ENCODE assay signal across 8 cellular contexts in the genomic region with DNA sequence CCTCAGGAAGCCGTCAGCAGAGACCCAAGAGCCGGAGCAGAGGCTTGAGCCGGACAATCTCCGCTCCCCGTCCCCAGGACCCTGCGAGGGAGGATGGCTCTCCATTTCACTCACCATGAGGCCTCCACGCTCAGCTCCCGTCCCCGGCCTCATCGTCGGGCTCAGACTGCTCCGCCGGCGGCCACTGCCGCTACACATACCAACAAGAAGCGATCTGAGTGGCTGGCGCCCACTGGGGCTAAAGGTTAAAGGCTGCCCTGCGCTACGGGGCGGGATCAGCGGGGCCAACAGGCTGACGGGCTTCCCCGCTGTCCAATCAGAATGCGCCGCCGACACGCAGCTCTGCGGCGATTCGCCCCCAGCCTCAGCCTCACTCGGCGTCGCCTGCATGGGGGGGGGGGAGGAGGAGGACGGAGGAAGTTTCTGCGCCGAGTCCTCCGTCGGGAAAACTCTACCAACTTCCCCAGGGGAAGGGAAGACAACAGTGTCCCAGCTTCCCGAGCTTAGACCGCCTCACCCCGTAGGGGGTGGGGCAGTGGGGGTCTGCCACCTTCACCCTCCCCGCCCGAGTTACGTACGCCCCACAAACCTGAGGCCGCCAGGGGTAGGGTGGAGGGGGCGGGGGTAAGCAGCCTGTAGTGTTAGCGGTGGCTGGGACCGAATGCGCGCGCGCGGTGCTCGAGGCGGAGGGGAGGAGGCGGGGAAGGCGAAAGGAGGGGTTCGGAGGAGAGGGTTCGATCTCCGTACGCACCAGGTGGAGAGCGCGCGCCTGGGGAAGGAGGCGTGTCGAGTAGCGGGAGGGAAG. TPM values are rescaled to one million over a fixed set of nuclear protein-coding genes. Genes with fewer than 3 reads are reported as not detected.
DNase-seq lines count a peak whose midpoint lies in the region; TF ChIP-seq lines count a peak whose summit lies in the region.

A gene (minus strand): TSS at position 220 of the 805 bp plus-strand sequence. CDS start 22 bp downstream, at position 198.

- peak within 1 kb of the TSS; percentile 52 for H3K4me2 ChIP-seq in neuronal stem cell (ENCODE audit: insufficient read depth, low read length, poor library complexity, severe bottlenecking)

- no peaks in the 10 kb centered on the region for H3K27me3 ChIP-seq in neuronal stem cell (ENCODE audit: control insufficient read depth in 3 of 3, insufficient read depth in 3 of 3, low read depth in 1 of 3, low read length in 3 of 3)

- H3K23ac ChIP-seq in neuronal stem cell (ENCODE audit: low read depth, low read length, poor library complexity), result peak within 1 kb of the TSS; percentile 99

- H3K36me3 ChIP-seq in neuronal stem cell (replicated peaks in 1 of 2; ENCODE audit: control insufficient read depth in 2 of 2, insufficient read depth in 2 of 2, low read length in 2 of 2), result peaks cover 5 to 62% of the 10 kb centered on the region in 2 donors

- H3K9ac ChIP-seq in neuronal stem cell (ENCODE audit: low read depth, low read length, poor library complexity), result peak within 1 kb of the TSS; percentile 99

- H3K4me1 ChIP-seq in neuronal stem cell (ENCODE audit: control insufficient read depth in 2 of 2, insufficient read depth in 1 of 2, low read depth in 1 of 2, low read length in 2 of 2), result peaks cover 3 to 9% of the 10 kb centered on the region in 2 donors

- peak within 1 kb of the TSS; percentile 92 to 94 for H3K4me3 ChIP-seq in neuronal stem cell (ENCODE audit: low read length in 2 of 2)

- H2BK12ac ChIP-seq in neuronal stem cell (ENCODE audit: low read length), result no peak within 1 kb of the TSS

- H4K8ac ChIP-seq in neuronal stem cell (ENCODE audit: low read depth, low read length), result peak within 1 kb of the TSS; percentile 82

- H2AFZ ChIP-seq in neuronal stem cell (ENCODE audit: low read length), result peak within 1 kb of the TSS; percentile 97

- no peak within 1 kb of the TSS for H3K4ac ChIP-seq in neuronal stem cell (ENCODE audit: low read length)

- in situ Hi-C loops in SK-MEL-5 (cut with HindIII; ENCODE audit: low pct_unique_long_range_greater_than_20kb, low sequenced_read_pairs), result no loop called here

- no peak for TF ChIP-seq CTCF in subcutaneous adipose tissue (IDR thresholded peaks at IDR 0.05; ENCODE audit: low read depth)

- H3K27ac ChIP-seq in neuronal stem cell (replicated peaks; ENCODE audit: low read length), result peak within 1 kb of the TSS; percentile 99

- H2BK120ac ChIP-seq in neuronal stem cell (ENCODE audit: low read depth, low read length), result peak within 1 kb of the TSS; percentile 24

- DNase-seq in GF-D8 (lab: John Stamatoyannopoulos, UW), result peak; percentile 93
- peak; percentile 97 for DNase-seq in HEK293T (ENCODE audit: extremely low spot score)
- DNase-seq in MV-4-11 (lab: John Stamatoyannopoulos, UW), result peak; percentile 98
- peak; percentile 97 for DNase-seq in SK-MEL-5 (ENCODE audit: low read depth, low spot score)
- peak; percentile 99 for DNase-seq in activated naive CD4-positive, alpha-beta T cell treated with Interleukin-2 at 50 U/mL for 16 hours
- peak; percentile 97 for DNase-seq in foreskin melanocyte
- DNase-seq in neuronal stem cell (ENCODE audit: low spot score), result peak; percentile 97

- H2BK15ac ChIP-seq in neuronal stem cell (ENCODE audit: low read length), result peak within 1 kb of the TSS; percentile 54

- CTCF ChIA-PET in HEK293T (lab: Yijun Ruan, JAX), result interaction anchor here (0.7 kb wide), 2 partner anchors 140 to 811 kb away, joined by 3 to 4 read pairs; no protein-coding TSS in a partner anchor

- POLR2A ChIA-PET in HEK293T (lab: Yijun Ruan, JAX), result interaction anchor here (0.9 to 1.6 kb wide), 6 partner anchors 9 to 26 kb away, joined by 3 to 5 read pairs (median 4); no protein-coding TSS in a partner anchor

- peak within 1 kb of the TSS; percentile 71 for H3K14ac ChIP-seq in neuronal stem cell (ENCODE audit: low read length)

- no peaks in the 10 kb centered on the region for H3K9me3 ChIP-seq in neuronal stem cell (replicated peaks in 1 of 2; ENCODE audit: control insufficient read depth in 2 of 2, insufficient read depth in 1 of 2, low read depth in 1 of 2, low read length in 2 of 2)

- peak within 1 kb of the TSS; percentile 72 for H4K91ac ChIP-seq in neuronal stem cell (ENCODE audit: low read depth, low read length, poor library complexity)

- peak within 1 kb of the TSS; percentile 99 for H2BK5ac ChIP-seq in neuronal stem cell (ENCODE audit: low read length)

- peak within 1 kb of the TSS; percentile 84 for H2AK5ac ChIP-seq in neuronal stem cell (ENCODE audit: low read depth, low read length)

- no CpG with 5 or more reads among the region's 68 CpGs for WGBS in neuronal stem cell (ENCODE audit: extremely low coverage in 2 of 2, insufficient read length in 2 of 2, insufficient replicate concordance in 1 of 2), 2 donors

- H3K79me1 ChIP-seq in neuronal stem cell (ENCODE audit: low read depth, low read length), result peaks cover 2% of the 10 kb centered on the region

- peak within 1 kb of the TSS; percentile 100 for H3K18ac ChIP-seq in neuronal stem cell (ENCODE audit: low read length)

TF ChIP-seq in HEK293T, 16 proteins besides CTCF, POLR2A, EP300 and RAD21:
- peak; percentile 36; the same call in 1 of the 2 replicates for TF ChIP-seq ELF4 (IDR thresholded peaks at IDR 0.05)
- peak; percentile 13; the same call in 1 of the 2 replicates for TF ChIP-seq L3MBTL2 (conservative IDR thresholded peaks at IDR 0.05)
- TF ChIP-seq, protein P1, sequence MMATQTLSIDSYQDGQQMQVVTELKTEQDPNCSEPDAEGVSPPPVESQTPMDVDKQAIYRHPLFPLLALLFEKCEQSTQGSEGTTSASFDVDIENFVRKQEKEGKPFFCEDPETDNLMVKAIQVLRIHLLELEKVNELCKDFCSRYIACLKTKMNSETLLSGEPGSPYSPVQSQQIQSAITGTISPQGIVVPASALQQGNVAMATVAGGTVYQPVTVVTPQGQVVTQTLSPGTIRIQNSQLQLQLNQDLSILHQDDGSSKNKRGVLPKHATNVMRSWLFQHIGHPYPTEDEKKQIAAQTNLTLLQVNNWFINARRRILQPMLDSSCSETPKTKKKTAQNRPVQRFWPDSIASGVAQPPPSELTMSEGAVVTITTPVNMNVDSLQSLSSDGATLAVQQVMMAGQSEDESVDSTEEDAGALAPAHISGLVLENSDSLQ (IDR thresholded peaks at IDR 0.05), result peak; percentile 99
- peak; percentile 29; the same call in 1 of the 2 replicates for TF ChIP-seq FOXM1 (IDR thresholded peaks at IDR 0.05; ENCODE audit: borderline replicate concordance)
- no peak for TF ChIP-seq FOXA1 (IDR thresholded peaks at IDR 0.05)
TF ChIP-seq in HEK293T: peak in this region for 4.

RNA-seq across cellular contexts. Expression of the gene that starts here (rescaled TPM):
- 103 and 108 TPM in 2 replicates for total RNA-seq in SK-MEL-5 (2014; rRNA removed; shearing (Covaris generic))
- polyA plus RNA-seq in SK-MEL-5 (2015; cell fraction: cytosol; rRNA removed), result 47.5 and 66.2 TPM in 2 replicates
- 65.0 and 88.4 TPM in 2 replicates for polyA plus RNA-seq in SK-MEL-5 (2015; cell fraction: nucleus; rRNA removed)
- 272 TPM for polyA plus RNA-seq in neuronal stem cell (2013, experiment 1 of 2)
- polyA plus RNA-seq in neuronal stem cell (2013, experiment 2 of 2), result 282 TPM
- total RNA-seq in subcutaneous adipose tissue, result 10 to 100 TPM; 66.7 to 84.5 (median 77.5) TPM

Comparison
In these comparisons a context has a peak if more than half of its experiments do, and no peak if none do; other contexts are left out.
1. Peak in every context shown above with its lines: DNase-seq, H3K4me3 ChIP-seq and H3K27ac ChIP-seq.